Comparison of ENCODE assay signal across 3 cellular contexts in genomic region chr3:183109847-183110246, GRCh38. TPM values are rescaled to one million over a fixed set of nuclear protein-coding genes. Genes with fewer than 3 reads are reported as not detected.
"Had no signal": no experiment of that assay in that cellular context is flagged by ENCODE, and none has a peak within 500 bp of the region (broad histone marks: within the 10 kb centered on the region; RNA-seq: fewer than 3 reads in every experiment).

No MANE protein-coding gene starts in this region.

RNA-seq across cellular contexts. Expression of gene LAMP3, which starts 52.7 kb away (rescaled TPM):
- total RNA-seq: ascending aorta, cardiac septum had no signal
- polyA plus RNA-seq: cardiac muscle cell had no signal
